ENCODE assay signal across 24 cellular contexts in genomic region chr12:5514016-5514415, GRCh38.
"Had no signal": no experiment of that assay in that cellular context is flagged by ENCODE, and none has a peak within 500 bp of the region (broad histone marks: within the 10 kb centered on the region; RNA-seq: fewer than 3 reads in every experiment).

No MANE protein-coding gene starts in this region.

- H3K27ac Mint-ChIP-seq: activated naive CD4-positive, alpha-beta T cell treated with anti-CD3 and anti-CD28 coated beads, Interleukin-2, amount 10 ng/mL, durations not matched to agents 7 days and 5 days; activated naive CD8-positive, alpha-beta T cell treated with anti-CD3 and anti-CD28 coated beads, Interleukin-2, amount 10 ng/mL, durations not matched to agents 7 days and 5 days; activated T-cell treated with anti-CD3 and anti-CD28 coated beads, Interleukin-2, amount 50 U/mL, for 24 hours; natural killer cell treated with Interleukin-12 subunit alpha and Interleukin-12 subunit beta and Interleukin-15 and Interleukin-18, amount 100 ng/mL, for 72 hours; stimulated activated memory B cell treated with anti-CD40 and anti-IgM and Interleukin-4, amounts not matched to agents 10 μg/mL and 1 μg/mL and 100 μg/mL, for 72 hours had no signal

- H3K9me3 Mint-ChIP-seq: activated naive CD4-positive, alpha-beta T cell treated with anti-CD3 and anti-CD28 coated beads, Interleukin-2, amount 10 ng/mL, durations not matched to agents 7 days and 5 days; activated naive CD8-positive, alpha-beta T cell treated with anti-CD3 and anti-CD28 coated beads, Interleukin-2, amount 10 ng/mL, durations not matched to agents 7 days and 5 days; activated T-cell treated with anti-CD3 and anti-CD28 coated beads, Interleukin-2, amount 50 U/mL, for 24 hours; brain; natural killer cell treated with Interleukin-12 subunit alpha and Interleukin-12 subunit beta and Interleukin-15 and Interleukin-18, amount 100 ng/mL, for 72 hours; stimulated activated memory B cell treated with anti-CD40 and anti-IgM and Interleukin-4, amounts not matched to agents 10 μg/mL and 1 μg/mL and 100 μg/mL, for 72 hours had no signal

- DNase-seq: activated CD4-positive, alpha-beta T cell treated with anti-CD3 and anti-CD28 coated beads for 48 hours; activated CD4-positive, alpha-beta T cell treated with anti-CD3 and anti-CD28 coated beads, Interleukin-2, amount 50 U/mL, for 48 hours; activated CD8-positive, alpha-beta memory T cell treated with anti-CD3 and anti-CD28 coated beads, Interleukin-2, amount 50 U/mL, for 4 hours; activated gamma-delta T cell; activated naive CD4-positive, alpha-beta T cell treated with anti-CD3 and anti-CD28 coated beads, Interleukin-2, amount 10 ng/mL, durations not matched to agents 7 days and 5 days; activated naive CD8-positive, alpha-beta T cell treated with anti-CD3 and anti-CD28 coated beads, Interleukin-2, amount 10 ng/mL, durations not matched to agents 7 days and 5 days; activated T-cell treated with anti-CD3 and anti-CD28 coated beads, Interleukin-2, amount 50 U/mL, for 24 hours; cerebellar nuclear complex; cortex of kidney; foreskin melanocyte; left ventricle myocardium inferior; mucosa of descending colon; stimulated activated CD4-positive, alpha-beta T cell treated with anti-CD3 and anti-CD28 coated beads, Interleukin-4, amount 100 ng/mL, for 4 hours; stimulated activated CD8-positive, alpha-beta memory T cell treated with anti-CD3 and anti-CD28 coated beads, Interleukin-4, amount 100 ng/mL, for 48 hours; transverse colon had no signal

- H3K27ac ChIP-seq: ascending aorta, cardiac muscle cell, esophagus muscularis mucosa, left ventricle myocardium inferior, skin epidermis, transverse colon, VCaP had no signal

- H3K36me3 ChIP-seq: ascending aorta, cardiac muscle cell, esophagus muscularis mucosa, left ventricle myocardium inferior, transverse colon had no signal

- H3K4me1 ChIP-seq: ascending aorta had no signal

- H3K36me3 Mint-ChIP-seq: activated naive CD4-positive, alpha-beta T cell treated with anti-CD3 and anti-CD28 coated beads, Interleukin-2, amount 10 ng/mL, durations not matched to agents 7 days and 5 days; activated naive CD8-positive, alpha-beta T cell treated with anti-CD3 and anti-CD28 coated beads, Interleukin-2, amount 10 ng/mL, durations not matched to agents 7 days and 5 days; brain; natural killer cell treated with Interleukin-12 subunit alpha and Interleukin-12 subunit beta and Interleukin-15 and Interleukin-18, amount 100 ng/mL, for 72 hours; stimulated activated memory B cell treated with anti-CD40 and anti-IgM and Interleukin-4, amounts not matched to agents 10 μg/mL and 1 μg/mL and 100 μg/mL, for 72 hours had no signal

- H3K4me1 Mint-ChIP-seq: activated naive CD4-positive, alpha-beta T cell treated with anti-CD3 and anti-CD28 coated beads, Interleukin-2, amount 10 ng/mL, durations not matched to agents 7 days and 5 days; activated naive CD8-positive, alpha-beta T cell treated with anti-CD3 and anti-CD28 coated beads, Interleukin-2, amount 10 ng/mL, durations not matched to agents 7 days and 5 days; stimulated activated memory B cell treated with anti-CD40 and anti-IgM and Interleukin-4, amounts not matched to agents 10 μg/mL and 1 μg/mL and 100 μg/mL, for 72 hours had no signal

- ATAC-seq: mucosa of descending colon; sciatic nerve; stimulated activated memory B cell treated with anti-CD40 and anti-IgM and Interleukin-4, amounts not matched to agents 10 μg/mL and 1 μg/mL and 100 μg/mL, for 72 hours had no signal

- H3K9me3 ChIP-seq: ascending aorta, esophagus muscularis mucosa, left ventricle myocardium inferior, mucosa of descending colon, transverse colon had no signal

- H3K4me3 Mint-ChIP-seq: activated naive CD4-positive, alpha-beta T cell treated with anti-CD3 and anti-CD28 coated beads, Interleukin-2, amount 10 ng/mL, durations not matched to agents 7 days and 5 days; activated naive CD8-positive, alpha-beta T cell treated with anti-CD3 and anti-CD28 coated beads, Interleukin-2, amount 10 ng/mL, durations not matched to agents 7 days and 5 days; activated T-cell treated with anti-CD3 and anti-CD28 coated beads, Interleukin-2, amount 50 U/mL, for 24 hours; brain; natural killer cell treated with Interleukin-12 subunit alpha and Interleukin-12 subunit beta and Interleukin-15 and Interleukin-18, amount 100 ng/mL, for 72 hours; stimulated activated memory B cell treated with anti-CD40 and anti-IgM and Interleukin-4, amounts not matched to agents 10 μg/mL and 1 μg/mL and 100 μg/mL, for 72 hours had no signal

- H3K4me3 ChIP-seq: ascending aorta, cardiac muscle cell, esophagus muscularis mucosa, left ventricle myocardium inferior, mucosa of descending colon, skin epidermis, transverse colon had no signal

- H3K27me3 ChIP-seq: ascending aorta, cardiac muscle cell, transverse colon had no signal
